ENCODE assay signal across 8 cellular contexts in the genomic region with DNA sequence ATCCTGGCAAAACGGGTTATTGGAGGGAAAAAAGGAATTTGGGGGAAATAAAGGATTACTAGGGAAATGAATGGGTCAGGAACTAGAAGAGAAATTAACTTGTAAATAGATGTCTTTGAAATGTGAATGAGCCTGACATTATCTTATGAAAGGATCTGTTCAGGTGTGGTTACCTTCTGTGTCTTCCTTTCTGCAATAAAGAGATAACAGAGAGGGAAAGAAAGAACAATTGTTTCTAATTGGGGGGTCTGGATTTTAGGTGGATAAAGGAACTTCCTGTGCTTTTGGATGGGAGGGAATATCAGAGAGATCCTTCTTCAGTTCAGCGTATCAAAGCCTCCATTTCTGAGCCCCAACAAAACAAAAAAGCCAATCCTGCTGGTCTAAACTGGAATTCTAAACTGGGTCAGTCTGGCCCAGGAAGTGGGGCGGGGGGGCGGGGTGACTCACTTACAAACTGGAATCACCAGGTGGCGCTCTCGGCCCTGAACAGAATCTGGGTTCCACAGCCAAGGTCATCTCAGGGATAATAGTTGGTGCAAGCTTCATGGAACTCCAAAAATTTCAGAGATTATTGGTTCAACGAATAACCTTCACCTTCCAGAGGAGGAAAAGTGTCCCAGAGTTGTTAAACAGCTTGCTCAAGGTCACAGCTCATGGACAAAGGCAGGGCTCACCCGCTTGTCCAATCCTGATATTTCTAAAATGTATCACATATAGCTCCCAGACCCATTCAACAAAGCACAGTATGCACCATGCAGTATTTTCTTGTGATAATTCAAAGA. TPM values are rescaled to one million over a fixed set of nuclear protein-coding genes. Genes with fewer than 3 reads are reported as not detected.
A peak's percentile ranks its signal among the peaks of the same experiment; 100 is the strongest.
DNase-seq lines count a peak whose midpoint lies in the region; ATAC-seq and TF ChIP-seq lines count a peak whose summit lies in the region.

No MANE protein-coding gene starts in this region.

- H3K27ac ChIP-seq in mesodermal cell (ENCODE audit: low read depth, low read length, severe bottlenecking), result peak overlapping the region; percentile 50

- peaks cover 4% of the 10 kb centered on the region for H3K4me1 ChIP-seq in mesodermal cell (ENCODE audit: control insufficient read depth, insufficient read depth, low read length, poor library complexity, severe bottlenecking)

- H3K4me3 ChIP-seq in GM12875 (ENCODE audit: low read depth, low read length) (no peak overlapping the region), mesodermal cell (ENCODE audit: extremely low read depth, insufficient read depth, low read length, poor library complexity, severe bottlenecking) (no peak overlapping the region)

- peak; percentile 45 for DNase-seq in NCI-H82 treated with DMSO at 0.1 percent for 48 hours (lab: John Stamatoyannopoulos, UW; ENCODE audit: unreplicated experiment)
- DNase-seq in activated CD8-positive, alpha-beta memory T cell treated with anti-CD3 and anti-CD28 coated beads for 48 hours (ENCODE audit: low read depth in 2 of 3, low spot score in 2 of 3), result peak in 2 of 3 experiments; percentile 27 to 29
- DNase-seq in epidermal melanocyte (ENCODE audit: insufficient read length, low spot score), result peak; percentile 91
- peak; percentile 49 for DNase-seq in stimulated activated CD8-positive, alpha-beta memory T cell treated with anti-CD3 and anti-CD28 coated beads, Interleukin-7, amount 100 ng/mL, for 24 hours (ENCODE audit: low read depth)

- ATAC-seq in HG03175 (IDR thresholded peaks at IDR 0.05; ENCODE audit: unreplicated experiment) (peak; percentile 56), HG02642 (IDR thresholded peaks at IDR 0.05; ENCODE audit: poor library complexity, unreplicated experiment) (no peak)

- 6 to 16% methylated on average over 4 to 6 of the region's 8 CpGs for WGBS in mesodermal cell (ENCODE audit: insufficient coverage in 2 of 2), 2 experiments

- H3K36me3 ChIP-seq in mesodermal cell (ENCODE audit: control insufficient read depth, insufficient read depth, low read length), result no peaks in the 10 kb centered on the region

- TF ChIP-seq CTCF in GM12875 (IDR thresholded peaks at IDR 0.05; ENCODE audit: borderline replicate concordance, insufficient read depth, low read depth, low read length), result peak; percentile 66

- H3K9me3 ChIP-seq in mesodermal cell (ENCODE audit: control insufficient read depth, low read length), result no peaks in the 10 kb centered on the region

RNA-seq across cellular contexts. Expression of gene PEBP1, which starts 15.2 kb away (rescaled TPM):
- polyA plus RNA-seq in mesodermal cell (2013, experiment 1 of 2), result 159 TPM
- 132 TPM for polyA plus RNA-seq in mesodermal cell (2013, experiment 2 of 2)

RNA-seq across cellular contexts. Expression of gene VSIG10, which starts 17.0 kb away (rescaled TPM):
- polyA plus RNA-seq in mesodermal cell (2013, experiment 1 of 2), result 13.3 TPM
- 13.5 TPM for polyA plus RNA-seq in mesodermal cell (2013, experiment 2 of 2)

RNA-seq across cellular contexts. Expression of gene WSB2, which starts 59.8 kb away (rescaled TPM):
- polyA plus RNA-seq in mesodermal cell (2013, experiment 1 of 2), result 50.9 TPM
- 50.7 TPM for polyA plus RNA-seq in mesodermal cell (2013, experiment 2 of 2)

Comparison
In these comparisons a context has a peak if more than half of its experiments do, and no peak if none do; other contexts are left out.
1. DNase-seq: peak in every context shown above with its lines; median percentile 91 in epidermal melanocyte; 49 in stimulated activated CD8-positive, alpha-beta memory T cell treated with anti-CD3 and anti-CD28 coated beads, Interleukin-7, amount 100 ng/mL, for 24 hours; 45 in NCI-H82 treated with DMSO at 0.1 percent for 48 hours; 28 in activated CD8-positive, alpha-beta memory T cell treated with anti-CD3 and anti-CD28 coated beads for 48 hours.